In genomic region chr11:43969543-43969942, GRCh38 we compare ENCODE assay signal across 1 cellular context.
TF ChIP-seq lines count a peak whose summit lies in the region.

No MANE protein-coding gene starts in this region.

TF ChIP-seq in WTC11, 78 proteins besides CTCF, POLR2A, EP300 and RAD21 (continued from another document):
- TF ChIP-seq ZNF121 (CRISPR knock-in tag; IDR thresholded peaks at IDR 0.05) (no peak), NFATC4 (CRISPR knock-in tag; IDR thresholded peaks at IDR 0.05) (no peak), ELF4 (CRISPR knock-in tag; IDR thresholded peaks at IDR 0.05; ENCODE audit: low read depth) (no peak), CREM (CRISPR knock-in tag; IDR thresholded peaks at IDR 0.05) (no peak)
- TF ChIP-seq, protein P1, sequence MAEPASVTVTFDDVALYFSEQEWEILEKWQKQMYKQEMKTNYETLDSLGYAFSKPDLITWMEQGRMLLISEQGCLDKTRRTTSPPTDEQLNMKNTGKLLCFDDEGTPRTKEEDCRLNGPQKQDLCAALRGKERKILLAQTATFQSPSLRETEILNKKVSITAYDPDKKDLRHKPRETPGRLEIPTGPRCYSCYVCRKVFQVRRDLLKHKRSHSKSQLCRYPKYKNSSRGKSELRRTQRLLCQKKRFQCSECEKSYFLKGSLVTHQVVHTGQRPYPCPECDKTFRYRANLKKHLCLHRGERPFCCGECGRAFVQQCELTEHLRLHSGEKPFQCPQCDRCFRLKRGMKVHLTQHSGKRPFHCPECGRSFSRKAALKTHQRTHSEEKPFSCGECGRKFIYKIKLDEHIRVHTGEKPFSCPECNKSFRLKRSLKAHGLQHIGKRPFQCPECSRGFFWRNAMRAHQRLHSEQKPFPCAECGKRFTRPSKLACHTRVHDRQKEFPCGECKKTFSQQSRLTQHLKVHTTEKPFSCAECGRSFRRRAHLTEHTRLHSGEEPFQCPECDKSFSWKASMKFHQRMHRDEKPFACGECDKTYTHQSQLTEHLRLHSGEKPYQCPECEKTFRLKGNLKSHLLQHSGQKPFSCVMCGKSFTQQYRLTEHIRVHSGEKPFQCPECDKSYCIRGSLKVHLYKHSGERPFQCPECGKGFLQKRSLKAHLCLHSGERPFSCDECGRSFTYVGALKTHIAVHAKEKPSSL (CRISPR knock-in tag; conservative IDR thresholded peaks at IDR 0.05), result no peak
TF ChIP-seq in WTC11: peak in this region for 0.
